In the genomic region with DNA sequence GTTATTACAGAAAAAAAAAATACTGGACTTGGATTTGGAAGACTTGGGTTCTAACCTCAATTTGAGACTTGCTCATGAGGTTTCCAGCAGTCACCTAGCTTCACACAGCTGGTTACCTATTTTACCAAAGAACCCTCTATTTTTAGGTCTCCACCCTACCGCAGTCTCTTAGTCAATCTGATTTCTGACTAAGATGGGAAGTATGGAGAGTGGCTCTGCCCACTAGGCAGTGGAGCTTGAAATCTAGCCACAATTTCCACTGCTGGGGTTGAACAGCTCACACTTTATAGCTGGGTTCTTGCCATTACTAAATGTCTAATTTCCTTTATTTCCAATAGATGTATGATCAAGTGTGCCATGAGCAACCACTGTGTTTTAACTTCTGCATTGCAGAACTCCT, we compare ENCODE assay signal across 15 cellular contexts. TPM values are rescaled to one million over a fixed set of nuclear protein-coding genes. Genes with fewer than 3 reads are reported as not detected.
DNase-seq lines count a peak whose midpoint lies in the region; ATAC-seq, FAIRE-seq and TF ChIP-seq lines count a peak whose summit lies in the region.
"Had no signal": no experiment of that assay in that cellular context is flagged by ENCODE, and none has a peak within 500 bp of the region (broad histone marks: within the 10 kb centered on the region; RNA-seq: fewer than 3 reads in every experiment).

No MANE protein-coding gene starts in this region.

- TF ChIP-seq POLR2A in H54 (IDR thresholded peaks at IDR 0.05; ENCODE audit: low read depth, low read length) = no peak

- FAIRE-seq in H54 (lab: Jason Lieb, UNC) = no peak
- FAIRE-seq: H1, islet of Langerhans had no signal

- H3K27me3 Mint-ChIP-seq in immature natural killer cell (ENCODE audit: low read depth in 3 of 3) (peaks cover 0 to 2% (median 0%) of the 10 kb centered on the region in 3 donors), type B pancreatic cell (no peaks in the 10 kb centered on the region)
- H3K27me3 Mint-ChIP-seq: activated B cell treated with CpG ODN at 0.5 μM for 24 hours had no signal

- ATAC-seq in GM18867 (IDR thresholded peaks at IDR 0.05; ENCODE audit: unreplicated experiment) (peak; percentile 92), GM21786 (IDR thresholded peaks at IDR 0.05; ENCODE audit: unreplicated experiment) (peak; percentile 73), HG03432 (IDR thresholded peaks at IDR 0.05; ENCODE audit: unreplicated experiment) (peak; percentile 95)

- no peaks in the 10 kb centered on the region for H3K4me1 Mint-ChIP-seq in immature natural killer cell
- no peaks in the 10 kb centered on the region for H3K4me1 Mint-ChIP-seq in type B pancreatic cell (ENCODE audit: unreplicated experiment)
- H3K4me1 Mint-ChIP-seq: activated B cell treated with CpG ODN at 0.5 μM for 24 hours had no signal

- TF ChIP-seq CTCF in type B pancreatic cell (conservative IDR thresholded peaks at IDR 0.05) = no peak

- no peak overlapping the region for H3K4me3 Mint-ChIP-seq in immature natural killer cell
- H3K4me3 Mint-ChIP-seq in type B pancreatic cell = no peak overlapping the region
- H3K4me3 Mint-ChIP-seq: activated B cell treated with CpG ODN at 0.5 μM for 24 hours had no signal

- H3K27ac Mint-ChIP-seq in immature natural killer cell (no peak overlapping the region), type B pancreatic cell (no peak overlapping the region)
- H3K27ac Mint-ChIP-seq: activated B cell treated with CpG ODN at 0.5 μM for 24 hours had no signal

- H3K36me3 Mint-ChIP-seq in immature natural killer cell = no peaks in the 10 kb centered on the region
- peaks cover 21% of the 10 kb centered on the region for H3K36me3 Mint-ChIP-seq in type B pancreatic cell

- DNase-seq in glomerular visceral epithelial cell (ENCODE audit: extremely low spot score) (peak; percentile 83), immature natural killer cell (no peak), OCI-M1 (lab: John Stamatoyannopoulos, UW) (no peak), type B pancreatic cell (ENCODE audit: extremely low spot score, unreplicated experiment) (no peak), H54 (ENCODE audit: insufficient read length, low spot score) (no peak)
- DNase-seq: activated B cell treated with CpG ODN at 0.5 μM for 24 hours; activated naive CD4-positive, alpha-beta T cell treated with anti-CD3 and anti-CD28 coated beads, Interleukin-2, amount 50 U/mL, for 16 hours; DMS 273 treated with DMSO at 0.1 percent for 48 hours; effector CD8-positive, alpha-beta T cell; posterior cingulate gyrus had no signal

- H3K9me3 Mint-ChIP-seq in immature natural killer cell = peaks cover 0 to 12% (median 3%) of the 10 kb centered on the region in 6 donors
- H3K9me3 Mint-ChIP-seq in type B pancreatic cell = no peaks in the 10 kb centered on the region
- H3K9me3 Mint-ChIP-seq: activated B cell treated with CpG ODN at 0.5 μM for 24 hours had no signal

RNA-seq across cellular contexts. Expression of a gene that starts 43.2 kb away (rescaled TPM):
- polyA plus RNA-seq in immature natural killer cell = under 1 TPM in 2 of 3 donors, not detected in 1; 0.36 to 0.54 TPM
- 37.0 and 37.1 TPM in 2 replicates for total RNA-seq in type B pancreatic cell (ENCODE audit: low replicate concordance)
- total RNA-seq: activated B cell treated with CpG ODN at 0.5 μM for 24 hours, H1 had no signal
- polyA plus RNA-seq: H1 had no signal
